Comparison of ENCODE assay signal across 7 cellular contexts in the genomic region with DNA sequence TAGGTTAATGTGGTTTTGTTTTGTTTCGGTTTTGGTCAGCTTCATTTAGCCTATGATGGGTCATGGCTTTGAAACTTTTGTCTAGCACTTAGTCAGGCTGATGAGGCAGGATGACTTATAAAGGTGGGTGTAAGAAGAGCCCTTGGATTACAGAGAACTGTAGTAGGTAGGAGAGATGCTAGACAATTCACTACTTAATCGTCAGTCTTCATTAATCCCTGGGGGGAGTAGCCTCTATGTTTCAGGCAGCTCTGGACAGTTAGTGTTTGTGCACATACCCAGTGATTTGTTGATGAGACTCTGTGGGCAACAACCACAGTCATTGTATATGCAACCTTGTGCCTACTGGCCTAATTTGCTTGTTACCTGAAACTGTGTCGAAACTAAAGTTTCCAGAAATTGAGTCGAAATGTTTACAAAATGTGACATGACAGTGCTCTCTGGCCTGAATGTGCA.
DNase-seq lines count a peak whose midpoint lies in the region; ATAC-seq and TF ChIP-seq lines count a peak whose summit lies in the region.

No MANE protein-coding gene starts in this region.

- CTCF ChIA-PET in CD4-positive, alpha-beta memory T cell (lab: Charles Lee; ENCODE audit: partially characterized antibody) = no interaction called here

- ATAC-seq in T-helper 17 cell = peak; percentile 32
- peak in 2 of 3 donors; percentile 69 to 84 for ATAC-seq in natural killer cell

- TF ChIP-seq CTCF in HFFc6 (IDR thresholded peaks at IDR 0.05) = no peak
- no peak for TF ChIP-seq CTCF in natural killer cell (IDR thresholded peaks at IDR 0.05)
- no peak for TF ChIP-seq CTCF in colonic mucosa (IDR thresholded peaks at IDR 0.05)

- DNase-seq in GM19238 (ENCODE audit: insufficient read length, low spot score) = peak; percentile 4
- DNase-seq in HFFc6 = peak; percentile 24
- DNase-seq in T-helper 17 cell = no peak
- no peak for DNase-seq in natural killer cell
- no peak for DNase-seq in CD4-positive, alpha-beta memory T cell
- DNase-seq in islet precursor cell = no peak
- no peak for DNase-seq in colonic mucosa

- H3K9me3 ChIP-seq in T-helper 17 cell (ENCODE audit: control insufficient read depth, low read length, poor library complexity, severe bottlenecking) (no peaks in the 10 kb centered on the region), colonic mucosa (no peaks in the 10 kb centered on the region)
- H3K9me3 ChIP-seq in CD4-positive, alpha-beta memory T cell (ENCODE audit: control insufficient read depth in 1 of 2, low read length in 2 of 2) = no peaks in the 10 kb centered on the region

- H3K4me3 Mint-ChIP-seq in HFFc6 (peak overlapping the region; percentile 12; the same call in 1 of the 2 replicates), T-helper 17 cell (no peak overlapping the region), natural killer cell (no peak overlapping the region)
- peak overlapping the region in 2 of 8 donors; percentile 10 to 52 for H3K4me3 Mint-ChIP-seq in CD4-positive, alpha-beta memory T cell

- no peak overlapping the region for H3K9ac ChIP-seq in colonic mucosa (ENCODE audit: low read depth in 2 of 2, low read length in 2 of 2)

- POLR2A ChIA-PET in CD4-positive, alpha-beta memory T cell (lab: Charles Lee; ENCODE audit: partially characterized antibody) = no interaction called here

- H3K27me3 Mint-ChIP-seq in HFFc6 (ENCODE audit: insufficient read depth) = no peaks in the 10 kb centered on the region
- H3K27me3 Mint-ChIP-seq in T-helper 17 cell = no peaks in the 10 kb centered on the region
- no peaks in the 10 kb centered on the region for H3K27me3 Mint-ChIP-seq in natural killer cell (ENCODE audit: low read depth in 2 of 2)
- no peaks in the 10 kb centered on the region for H3K27me3 Mint-ChIP-seq in CD4-positive, alpha-beta memory T cell

- H3K4me1 ChIP-seq in CD4-positive, alpha-beta memory T cell (ENCODE audit: insufficient read depth, low read length) = peaks cover 12% of the 10 kb centered on the region
- no peaks in the 10 kb centered on the region for H3K4me1 ChIP-seq in colonic mucosa

- H3K36me3 Mint-ChIP-seq in HFFc6 (ENCODE audit: low read depth) (peaks cover 36% of the 10 kb centered on the region), T-helper 17 cell (ENCODE audit: low read depth) (peaks cover 15% of the 10 kb centered on the region), natural killer cell (peaks cover 15% of the 10 kb centered on the region)
- H3K36me3 Mint-ChIP-seq in CD4-positive, alpha-beta memory T cell = peaks cover 75 to 80% of the 10 kb centered on the region in 2 donors

- peaks cover 52% of the 10 kb centered on the region for H3K4me1 Mint-ChIP-seq in HFFc6 (ENCODE audit: low read depth)
- H3K4me1 Mint-ChIP-seq in T-helper 17 cell = peaks cover 16% of the 10 kb centered on the region
- H3K4me1 Mint-ChIP-seq in natural killer cell = peaks cover 6 to 7% of the 10 kb centered on the region in 2 donors
- H3K4me1 Mint-ChIP-seq in CD4-positive, alpha-beta memory T cell = peaks cover 3 to 28% (median 19%) of the 10 kb centered on the region in 4 donors

- no peaks in the 10 kb centered on the region for H3K27me3 ChIP-seq in CD4-positive, alpha-beta memory T cell (ENCODE audit: insufficient read depth, low read length)
- no peaks in the 10 kb centered on the region for H3K27me3 ChIP-seq in colonic mucosa

- H3K9me3 Mint-ChIP-seq in HFFc6 (no peaks in the 10 kb centered on the region), natural killer cell (no peaks in the 10 kb centered on the region)
- H3K9me3 Mint-ChIP-seq in CD4-positive, alpha-beta memory T cell = no peaks in the 10 kb centered on the region

- peaks cover 23% of the 10 kb centered on the region for H3K36me3 ChIP-seq in CD4-positive, alpha-beta memory T cell (ENCODE audit: insufficient read depth, low read length)
- H3K36me3 ChIP-seq in colonic mucosa = peaks cover 6% of the 10 kb centered on the region

- H3K27ac ChIP-seq in CD4-positive, alpha-beta memory T cell (ENCODE audit: low read depth, low read length) = no peak overlapping the region
- H3K27ac ChIP-seq in colonic mucosa = no peak overlapping the region

- H3K27ac Mint-ChIP-seq in HFFc6 (peak overlapping the region; percentile 21; the same call in 1 of the 2 replicates), T-helper 17 cell (peak overlapping the region; percentile 21), natural killer cell (no peak overlapping the region)
- peak overlapping the region in 3 of 7 donors; percentile 20 to 79 (median 33) for H3K27ac Mint-ChIP-seq in CD4-positive, alpha-beta memory T cell

- intact Hi-C loops in natural killer cell (cut with micrococcal nuclease) = no loop called here
- intact Hi-C loops in CD4-positive, alpha-beta memory T cell (cut with micrococcal nuclease) = no loop called here
- intact Hi-C loops in colonic mucosa (cut with DNase I) = no loop called here

- H3K4me3 ChIP-seq in CD4-positive, alpha-beta memory T cell (ENCODE audit: low read length in 2 of 2) = no peak overlapping the region
- H3K4me3 ChIP-seq in colonic mucosa = no peak overlapping the region

Comparison
In these comparisons a context has a peak if more than half of its experiments do, and no peak if none do; other contexts are left out.
1. DNase-seq: peak in GM19238 (single experiment) and HFFc6 (single experiment); none in T-helper 17 cell (0 of 3), natural killer cell (single experiment), CD4-positive, alpha-beta memory T cell (0 of 5), islet precursor cell (single experiment) and colonic mucosa (single experiment).
2. H3K27ac Mint-ChIP-seq: peak in HFFc6 (single experiment) and T-helper 17 cell (single experiment); none in natural killer cell (0 of 2).